8 cellular contexts compared by ENCODE assay signal in the genomic region with DNA sequence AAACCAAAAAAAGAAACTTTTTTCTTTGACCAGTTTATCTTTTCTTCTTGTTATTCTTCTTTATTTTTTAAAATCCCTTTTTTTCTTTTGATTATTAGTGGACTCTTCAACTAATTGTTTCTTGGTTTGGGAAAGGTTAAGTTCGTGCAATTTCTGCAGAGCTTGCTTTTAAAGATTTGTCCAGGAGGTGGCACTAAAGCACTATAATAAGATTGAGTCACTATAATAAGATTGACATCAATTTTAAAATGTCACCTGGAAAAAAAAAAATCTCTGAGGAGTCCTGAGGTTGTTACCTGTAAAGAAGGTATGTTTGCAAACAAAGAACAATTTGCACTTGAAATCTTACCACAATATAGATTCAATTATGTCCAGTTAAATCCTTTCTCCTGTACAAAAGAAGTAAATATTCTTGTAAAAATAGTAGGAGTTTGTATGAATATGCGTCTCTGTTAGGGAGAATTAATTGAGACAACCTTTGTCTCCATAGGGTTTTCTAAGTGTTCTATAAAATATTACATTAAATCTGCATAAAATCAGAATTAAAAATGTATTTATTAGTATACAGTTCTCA.
DNase-seq lines count a peak whose midpoint lies in the region; ATAC-seq and TF ChIP-seq lines count a peak whose summit lies in the region.

No MANE protein-coding gene starts in this region.

- H3K27me3 ChIP-seq in esophagus muscularis mucosa (no peaks in the 10 kb centered on the region), prostate gland (replicated peaks; ENCODE audit: insufficient read depth) (no peaks in the 10 kb centered on the region)

- peak; percentile 64 to 72 (median 71) for TF ChIP-seq CTCF in esophagus muscularis mucosa (IDR thresholded peaks at IDR 0.05)
- peak in 3 of 4 experiments; percentile 49 to 65 (median 54) for TF ChIP-seq CTCF in prostate gland (IDR thresholded peaks at IDR 0.05)

- peak; percentile 47 for DNase-seq in COLO668 (lab: John Stamatoyannopoulos, UW; ENCODE audit: unreplicated experiment)
- peak; percentile 49 for DNase-seq in SK-MEL-5 (ENCODE audit: low read depth, low spot score)
- DNase-seq in esophagus muscularis mucosa (ENCODE audit: extremely low spot score) = no peak
- peak; percentile 13 for DNase-seq in prostate gland (ENCODE audit: low spot score)
- no peak for DNase-seq in AG08396 (ENCODE audit: low spot score)

- TF ChIP-seq RAD21 in Ishikawa (IDR thresholded peaks at IDR 0.05; ENCODE audit: low read depth) = peak; percentile 72

- no peak overlapping the region for H3K4me3 ChIP-seq in esophagus muscularis mucosa
- no peak overlapping the region for H3K4me3 ChIP-seq in prostate gland

- 24% methylated on average over 2 of the region's 2 CpGs for WGBS in esophagus muscularis mucosa
- 17% methylated on average over 2 of the region's 2 CpGs for WGBS in prostate gland

- H3K27ac ChIP-seq in esophagus muscularis mucosa (replicated peaks in 1 of 4) (no peak overlapping the region), prostate gland (no peak overlapping the region)

- ATAC-seq in GM18520 (IDR thresholded peaks at IDR 0.05; ENCODE audit: unreplicated experiment) (peak; percentile 46), GM18505 (IDR thresholded peaks at IDR 0.05; ENCODE audit: unreplicated experiment) (no peak)

- H3K4me1 ChIP-seq in esophagus muscularis mucosa (peaks cover 16 to 40% (median 37%) of the 10 kb centered on the region in 4 donors), prostate gland (replicated peaks) (no peaks in the 10 kb centered on the region)

- intact Hi-C loops in esophagus muscularis mucosa (cut with DNase I) (loop anchor here (5.0 kb wide), 1 partner anchor 358 kb away; no protein-coding TSS in a partner anchor), prostate gland (cut with DNase I) (no loop called here)

- TF ChIP-seq POLR2A in esophagus muscularis mucosa (IDR thresholded peaks at IDR 0.05; ENCODE audit: low read depth) = no peak
- no peak for TF ChIP-seq POLR2A in prostate gland (IDR thresholded peaks at IDR 0.05)
- no peak for TF ChIP-seq POLR2A in GM18505 (IDR thresholded peaks at IDR 0.05; ENCODE audit: borderline replicate concordance, extremely low read depth, insufficient read depth, insufficient read length)

- in situ Hi-C loops in SK-MEL-5 (cut with HindIII; ENCODE audit: low pct_unique_long_range_greater_than_20kb, low sequenced_read_pairs) = no loop called here

- H3K36me3 ChIP-seq in esophagus muscularis mucosa (no peaks in the 10 kb centered on the region), prostate gland (no peaks in the 10 kb centered on the region)

- no peaks in the 10 kb centered on the region for H3K9me3 ChIP-seq in esophagus muscularis mucosa
- no peaks in the 10 kb centered on the region for H3K9me3 ChIP-seq in prostate gland

- no peak for TF ChIP-seq EP300 in Ishikawa (IDR thresholded peaks at IDR 0.05; ENCODE audit: borderline replicate concordance)
- no peak for TF ChIP-seq EP300 in esophagus muscularis mucosa (IDR thresholded peaks at IDR 0.05)

TF ChIP-seq in Ishikawa, 13 proteins besides CTCF, POLR2A, EP300 and RAD21:
- TF ChIP-seq, protein P1, sequence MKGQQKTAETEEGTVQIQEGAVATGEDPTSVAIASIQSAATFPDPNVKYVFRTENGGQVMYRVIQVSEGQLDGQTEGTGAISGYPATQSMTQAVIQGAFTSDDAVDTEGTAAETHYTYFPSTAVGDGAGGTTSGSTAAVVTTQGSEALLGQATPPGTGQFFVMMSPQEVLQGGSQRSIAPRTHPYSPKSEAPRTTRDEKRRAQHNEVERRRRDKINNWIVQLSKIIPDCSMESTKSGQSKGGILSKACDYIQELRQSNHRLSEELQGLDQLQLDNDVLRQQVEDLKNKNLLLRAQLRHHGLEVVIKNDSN (IDR thresholded peaks at IDR 0.05) = no peak
- no peak for TF ChIP-seq FOXM1 (IDR thresholded peaks at IDR 0.05; ENCODE audit: borderline replicate concordance, low read depth)
- TF ChIP-seq TCF12 (IDR thresholded peaks at IDR 0.05; ENCODE audit: low read depth) = no peak
- no peak for TF ChIP-seq CEBPB (IDR thresholded peaks at IDR 0.05)
- TF ChIP-seq YY1 (IDR thresholded peaks at IDR 0.05; ENCODE audit: low read depth) = no peak
- TF ChIP-seq TAF1 (IDR thresholded peaks at IDR 0.05; ENCODE audit: low read depth) = no peak
- TF ChIP-seq, protein P2, sequence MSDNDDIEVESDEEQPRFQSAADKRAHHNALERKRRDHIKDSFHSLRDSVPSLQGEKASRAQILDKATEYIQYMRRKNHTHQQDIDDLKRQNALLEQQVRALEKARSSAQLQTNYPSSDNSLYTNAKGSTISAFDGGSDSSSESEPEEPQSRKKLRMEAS (IDR thresholded peaks at IDR 0.05) = no peak
- no peak for TF ChIP-seq NFIC (IDR thresholded peaks at IDR 0.05)
- TF ChIP-seq, protein P3, sequence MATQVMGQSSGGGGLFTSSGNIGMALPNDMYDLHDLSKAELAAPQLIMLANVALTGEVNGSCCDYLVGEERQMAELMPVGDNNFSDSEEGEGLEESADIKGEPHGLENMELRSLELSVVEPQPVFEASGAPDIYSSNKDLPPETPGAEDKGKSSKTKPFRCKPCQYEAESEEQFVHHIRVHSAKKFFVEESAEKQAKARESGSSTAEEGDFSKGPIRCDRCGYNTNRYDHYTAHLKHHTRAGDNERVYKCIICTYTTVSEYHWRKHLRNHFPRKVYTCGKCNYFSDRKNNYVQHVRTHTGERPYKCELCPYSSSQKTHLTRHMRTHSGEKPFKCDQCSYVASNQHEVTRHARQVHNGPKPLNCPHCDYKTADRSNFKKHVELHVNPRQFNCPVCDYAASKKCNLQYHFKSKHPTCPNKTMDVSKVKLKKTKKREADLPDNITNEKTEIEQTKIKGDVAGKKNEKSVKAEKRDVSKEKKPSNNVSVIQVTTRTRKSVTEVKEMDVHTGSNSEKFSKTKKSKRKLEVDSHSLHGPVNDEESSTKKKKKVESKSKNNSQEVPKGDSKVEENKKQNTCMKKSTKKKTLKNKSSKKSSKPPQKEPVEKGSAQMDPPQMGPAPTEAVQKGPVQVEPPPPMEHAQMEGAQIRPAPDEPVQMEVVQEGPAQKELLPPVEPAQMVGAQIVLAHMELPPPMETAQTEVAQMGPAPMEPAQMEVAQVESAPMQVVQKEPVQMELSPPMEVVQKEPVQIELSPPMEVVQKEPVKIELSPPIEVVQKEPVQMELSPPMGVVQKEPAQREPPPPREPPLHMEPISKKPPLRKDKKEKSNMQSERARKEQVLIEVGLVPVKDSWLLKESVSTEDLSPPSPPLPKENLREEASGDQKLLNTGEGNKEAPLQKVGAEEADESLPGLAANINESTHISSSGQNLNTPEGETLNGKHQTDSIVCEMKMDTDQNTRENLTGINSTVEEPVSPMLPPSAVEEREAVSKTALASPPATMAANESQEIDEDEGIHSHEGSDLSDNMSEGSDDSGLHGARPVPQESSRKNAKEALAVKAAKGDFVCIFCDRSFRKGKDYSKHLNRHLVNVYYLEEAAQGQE (IDR thresholded peaks at IDR 0.05; ENCODE audit: low read depth) = no peak
- no peak for TF ChIP-seq CREB1 (IDR thresholded peaks at IDR 0.05; ENCODE audit: low read depth)
- no peak for TF ChIP-seq TEAD4 (IDR thresholded peaks at IDR 0.05)
- TF ChIP-seq ZBTB7A (IDR thresholded peaks at IDR 0.05; ENCODE audit: low read depth) = no peak
- TF ChIP-seq EGR1 (IDR thresholded peaks at IDR 0.05) = no peak

Comparison
In these comparisons a context has a peak if more than half of its experiments do, and no peak if none do; other contexts are left out.
1. DNase-seq: peak in COLO668 (single experiment), SK-MEL-5 (single experiment) and prostate gland (single experiment); none in esophagus muscularis mucosa (single experiment) and AG08396 (single experiment).